Comparison of ENCODE assay signal across 7 cellular contexts in genomic region chr20:51457281-51457932, GRCh38.
DNase-seq lines count a peak whose midpoint lies in the region; ATAC-seq and TF ChIP-seq lines count a peak whose summit lies in the region.

No MANE protein-coding gene starts in this region.

- peaks cover 9% of the 10 kb centered on the region for H3K9me3 Mint-ChIP-seq in activated T-helper 1 cell treated with anti-CD3 and anti-CD28 coated beads, Interleukin-12 subunit alpha, Interleukin-12 subunit beta, Interleukin-2, Interleukin-4 antibody, amounts not matched to agents 30 ng/mL and 10 ng/mL and 1 ng/mL, durations not matched to agents 14 hours and 24 hours and 36 hours

- peaks cover 18% of the 10 kb centered on the region for H3K36me3 ChIP-seq in right atrium auricular region

- TF ChIP-seq CTCF in right atrium auricular region (IDR thresholded peaks at IDR 0.05), result no peak

- H3K4me3 Mint-ChIP-seq in activated T-helper 1 cell treated with anti-CD3 and anti-CD28 coated beads, Interleukin-12 subunit alpha, Interleukin-12 subunit beta, Interleukin-2, Interleukin-4 antibody, amounts not matched to agents 30 ng/mL and 10 ng/mL and 1 ng/mL, durations not matched to agents 14 hours and 24 hours and 36 hours, result no peak overlapping the region

- H3K36me3 Mint-ChIP-seq in activated T-helper 1 cell treated with anti-CD3 and anti-CD28 coated beads, Interleukin-12 subunit alpha, Interleukin-12 subunit beta, Interleukin-2, Interleukin-4 antibody, amounts not matched to agents 30 ng/mL and 10 ng/mL and 1 ng/mL, durations not matched to agents 14 hours and 24 hours and 36 hours (ENCODE audit: low read depth), result peaks cover 63% of the 10 kb centered on the region

- DNase-seq in HK-2 (ENCODE audit: unreplicated experiment), result peak; percentile 87
- no peak for DNase-seq in activated T-helper 1 cell treated with anti-CD3 and anti-CD28 coated beads, Interleukin-12 subunit alpha, Interleukin-12 subunit beta, Interleukin-2, Interleukin-4 antibody, amounts not matched to agents 30 ng/mL and 10 ng/mL and 1 ng/mL, durations not matched to agents 14 hours and 24 hours and 36 hours (ENCODE audit: low spot score)
- peak; percentile 72 for DNase-seq in right atrium auricular region (ENCODE audit: low spot score)
- DNase-seq in stromal cell of bone marrow (ENCODE audit: low read depth), result peak; percentile 57
- no peak for DNase-seq in D341Med (ENCODE audit: low spot score)

- H3K27ac ChIP-seq in right atrium auricular region, result peak overlapping the region; percentile 67 to 73

- H3K27me3 Mint-ChIP-seq in activated T-helper 1 cell treated with anti-CD3 and anti-CD28 coated beads, Interleukin-12 subunit alpha, Interleukin-12 subunit beta, Interleukin-2, Interleukin-4 antibody, amounts not matched to agents 30 ng/mL and 10 ng/mL and 1 ng/mL, durations not matched to agents 14 hours and 24 hours and 36 hours (ENCODE audit: insufficient read depth), result no peaks in the 10 kb centered on the region

- H3K9me3 ChIP-seq in right atrium auricular region, result no peaks in the 10 kb centered on the region

- intact Hi-C loops in activated T-helper 1 cell treated with anti-CD3 and anti-CD28 coated beads, Interleukin-12 subunit alpha, Interleukin-12 subunit beta, Interleukin-2, Interleukin-4 antibody, amounts not matched to agents 30 ng/mL and 10 ng/mL and 1 ng/mL, durations not matched to agents 14 hours and 24 hours and 36 hours (cut with micrococcal nuclease), result no loop called here

- peaks cover 0 to 22% of the 10 kb centered on the region in 2 donors for H3K4me1 ChIP-seq in right atrium auricular region

- no peak for ATAC-seq in GM21619 (IDR thresholded peaks at IDR 0.05; ENCODE audit: unreplicated experiment)
- ATAC-seq in GM18867 (IDR thresholded peaks at IDR 0.05; ENCODE audit: unreplicated experiment), result no peak

- H3K4me3 ChIP-seq in right atrium auricular region, result no peak overlapping the region

- peak overlapping the region; percentile 44 for H3K27ac Mint-ChIP-seq in activated T-helper 1 cell treated with anti-CD3 and anti-CD28 coated beads, Interleukin-12 subunit alpha, Interleukin-12 subunit beta, Interleukin-2, Interleukin-4 antibody, amounts not matched to agents 30 ng/mL and 10 ng/mL and 1 ng/mL, durations not matched to agents 14 hours and 24 hours and 36 hours

- H3K4me1 Mint-ChIP-seq in activated T-helper 1 cell treated with anti-CD3 and anti-CD28 coated beads, Interleukin-12 subunit alpha, Interleukin-12 subunit beta, Interleukin-2, Interleukin-4 antibody, amounts not matched to agents 30 ng/mL and 10 ng/mL and 1 ng/mL, durations not matched to agents 14 hours and 24 hours and 36 hours (ENCODE audit: low read depth), result peaks cover 33% of the 10 kb centered on the region

- H3K27me3 ChIP-seq in right atrium auricular region, result no peaks in the 10 kb centered on the region

Comparison
In these comparisons a context has a peak if more than half of its experiments do, and no peak if none do; other contexts are left out.
1. DNase-seq: peak in HK-2 (single experiment), right atrium auricular region (single experiment) and stromal cell of bone marrow (single experiment); none in activated T-helper 1 cell treated with anti-CD3 and anti-CD28 coated beads, Interleukin-12 subunit alpha, Interleukin-12 subunit beta, Interleukin-2, Interleukin-4 antibody, amounts not matched to agents 30 ng/mL and 10 ng/mL and 1 ng/mL, durations not matched to agents 14 hours and 24 hours and 36 hours (single experiment) and D341Med (single experiment).